Comparison of ENCODE assay signal across 8 cellular contexts in genomic region chr1:44406761-44407429, GRCh38. TPM values are rescaled to one million over a fixed set of nuclear protein-coding genes. Genes with fewer than 3 reads are reported as not detected.
DNase-seq lines count a peak whose midpoint lies in the region; ATAC-seq and TF ChIP-seq lines count a peak whose summit lies in the region.

No MANE protein-coding gene starts in this region.

- TF ChIP-seq POLR2A in heart left ventricle (IDR thresholded peaks at IDR 0.05), result no peak
- no peak for TF ChIP-seq POLR2A in sigmoid colon (IDR thresholded peaks at IDR 0.05)

- WGBS in heart left ventricle, 4 donors, result 0 to 4% (median 1%) methylated on average over 12 to 50 of the region's 50 CpGs
- 1 to 5% methylated on average over 50 of the region's 50 CpGs for WGBS in sigmoid colon, 2 donors

- H3K9ac ChIP-seq in ES-I3 (ENCODE audit: low read depth, low read length), result peak overlapping the region; percentile 54; the same call in 1 of the 2 replicates

- intact Hi-C loops in heart left ventricle (cut with DNase I) (loop anchor here in 1 of 10 donors (2.0 kb wide), 1 partner anchor 14 kb away; no protein-coding TSS in a partner anchor), sigmoid colon (cut with DNase I) (no loop called here)

- H3K4me1 ChIP-seq in ES-I3 (ENCODE audit: insufficient read depth, low read length) (peaks cover 7% of the 10 kb centered on the region; the same call in 1 of the 2 replicates), heart left ventricle (peaks cover 10 to 52% (median 27%) of the 10 kb centered on the region in 12 donors), sigmoid colon (peaks cover 0 to 39% (median 37%) of the 10 kb centered on the region in 4 donors)

- H3K4me3 ChIP-seq in WERI-Rb-1 (ENCODE audit: low read depth, low read length) (peak overlapping the region; percentile 12), heart left ventricle (peak overlapping the region; percentile 24 to 66 (median 54)), sigmoid colon (peak overlapping the region in 3 of 4 donors; percentile 28 to 42 (median 37))

- H3K27me3 ChIP-seq in WERI-Rb-1 (ENCODE audit: insufficient read depth, low read depth, severe bottlenecking) (peaks cover 72% of the 10 kb centered on the region), heart left ventricle (peaks cover 47 to 99% (median 83%) of the 10 kb centered on the region in 9 donors), sigmoid colon (peaks cover 62 to 100% (median 98%) of the 10 kb centered on the region in 3 donors)

- no peak for DNase-seq in WERI-Rb-1
- DNase-seq in heart left ventricle, result peak in 2 of 5 donors; percentile 12 to 63
- DNase-seq in sigmoid colon, result no peak
- DNase-seq in NCI-H128 (lab: John Stamatoyannopoulos, UW; ENCODE audit: unreplicated experiment), result no peak

- ATAC-seq in heart left ventricle (no peak), HG03175 (IDR thresholded peaks at IDR 0.05; ENCODE audit: unreplicated experiment) (no peak), HG03469 (IDR thresholded peaks at IDR 0.05; ENCODE audit: unreplicated experiment) (no peak), GM19023 (IDR thresholded peaks at IDR 0.05; ENCODE audit: unreplicated experiment) (no peak)

- no peaks in the 10 kb centered on the region for H3K36me3 ChIP-seq in ES-I3 (ENCODE audit: insufficient read depth, low read length)
- H3K36me3 ChIP-seq in WERI-Rb-1, result no peaks in the 10 kb centered on the region
- H3K36me3 ChIP-seq in heart left ventricle, result no peaks in the 10 kb centered on the region
- H3K36me3 ChIP-seq in sigmoid colon, result no peaks in the 10 kb centered on the region

- H3K9me3 ChIP-seq in ES-I3 (ENCODE audit: control insufficient read depth, insufficient read depth, low read length), result no peaks in the 10 kb centered on the region
- H3K9me3 ChIP-seq in WERI-Rb-1 (ENCODE audit: severe bottlenecking), result peaks cover 3% of the 10 kb centered on the region
- H3K9me3 ChIP-seq in heart left ventricle, result no peaks in the 10 kb centered on the region
- H3K9me3 ChIP-seq in sigmoid colon, result no peaks in the 10 kb centered on the region

- TF ChIP-seq CTCF in WERI-Rb-1 (IDR thresholded peaks at IDR 0.05; ENCODE audit: low read depth, low read length) (no peak), heart left ventricle (IDR thresholded peaks at IDR 0.05) (no peak), sigmoid colon (IDR thresholded peaks at IDR 0.05) (no peak)

- TF ChIP-seq EP300 in sigmoid colon (IDR thresholded peaks at IDR 0.05), result no peak

- no peak overlapping the region for H3K27ac ChIP-seq in WERI-Rb-1
- H3K27ac ChIP-seq in heart left ventricle, result peak overlapping the region in 3 of 12 donors; percentile 3 to 46 (median 10)
- no peak overlapping the region for H3K27ac ChIP-seq in sigmoid colon

RNA-seq across cellular contexts. Expression of gene RNF220, which starts 1.8 kb away (rescaled TPM):
- total RNA-seq in heart left ventricle, result 100 to 1,000 TPM in 2 of 9 donors, 10 to 100 TPM in 7; 55.5 to 108 (median 62.4) TPM
- 10 to 100 TPM; 54.2 to 95.1 TPM for polyA plus RNA-seq in heart left ventricle
- total RNA-seq in sigmoid colon, result 100 to 1,000 TPM in 3 of 4 donors, 10 to 100 TPM in 1; 82.8 to 122 (median 114) TPM
- 10 to 100 TPM; 49.5 to 80.6 (median 56.5) TPM for polyA plus RNA-seq in sigmoid colon

RNA-seq across cellular contexts. Expression of gene ERI3, which starts 51.8 kb away (rescaled TPM):
- 10 to 100 TPM; 42.0 to 57.0 (median 48.0) TPM for total RNA-seq in heart left ventricle
- 10 to 100 TPM; 29.8 to 68.9 TPM for polyA plus RNA-seq in heart left ventricle
- total RNA-seq in sigmoid colon, result 10 to 100 TPM; 33.2 to 50.4 (median 39.8) TPM
- polyA plus RNA-seq in sigmoid colon, result 10 to 100 TPM; 25.6 to 88.3 (median 69.6) TPM
